Comparison of ENCODE assay signal across 19 cellular contexts in the genomic region with DNA sequence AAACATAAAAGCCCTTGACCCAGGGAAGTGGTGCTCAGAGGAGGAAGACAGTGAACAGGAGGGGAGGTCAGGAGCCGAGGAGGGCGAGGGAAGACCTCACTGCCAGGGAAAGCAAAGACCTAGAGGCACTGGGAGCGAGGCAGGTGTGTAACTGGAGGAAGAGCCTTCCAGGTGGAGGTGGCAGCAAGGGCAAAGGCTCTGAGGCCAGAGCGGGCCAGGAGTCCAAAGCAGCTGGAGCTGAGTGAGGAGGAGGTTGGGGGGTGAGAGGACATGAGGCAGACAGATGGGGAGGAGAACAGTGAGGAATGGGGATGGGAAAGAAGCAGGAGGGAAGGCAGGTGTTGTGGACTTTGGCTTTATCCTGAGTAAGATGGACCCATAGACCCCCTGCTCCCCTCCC. TPM values are rescaled to one million over a fixed set of nuclear protein-coding genes. Genes with fewer than 3 reads are reported as not detected.
DNase-seq lines count a peak whose midpoint lies in the region; FAIRE-seq and TF ChIP-seq lines count a peak whose summit lies in the region.
"Had no signal": no experiment of that assay in that cellular context is flagged by ENCODE, and none has a peak within 500 bp of the region (broad histone marks: within the 10 kb centered on the region; RNA-seq: fewer than 3 reads in every experiment).

No MANE protein-coding gene starts in this region.

- intact Hi-C loops in Calu3 (cut with micrococcal nuclease; ENCODE audit: unreplicated experiment) = no loop called here

- H3K79me2 ChIP-seq in astrocyte (ENCODE audit: insufficient read depth, low read length) (no peaks in the 10 kb centered on the region), H9 (ENCODE audit: insufficient read depth, low read length) (no peaks in the 10 kb centered on the region)

- H3K9me3 Mint-ChIP-seq in Calu3 (ENCODE audit: low read depth, unreplicated experiment) (no peaks in the 10 kb centered on the region), astrocyte (ENCODE audit: unreplicated experiment) (no peaks in the 10 kb centered on the region), H9 (no peaks in the 10 kb centered on the region)

- peak overlapping the region; percentile 80 for H3K23ac ChIP-seq in neuronal stem cell (ENCODE audit: low read depth, low read length, poor library complexity)
- no peak overlapping the region for H3K23ac ChIP-seq in H9 (ENCODE audit: insufficient read length, low read depth, low read length)

- H3K4me2 ChIP-seq in astrocyte (ENCODE audit: low read length) (no peak overlapping the region), neuronal stem cell (ENCODE audit: insufficient read depth, low read length, poor library complexity, severe bottlenecking) (no peak overlapping the region), H9 (ENCODE audit: insufficient read depth, insufficient read length, low read length) (no peak overlapping the region)

- H2BK12ac ChIP-seq in neuronal stem cell (ENCODE audit: low read length) = peak overlapping the region; percentile 82
- H2BK12ac ChIP-seq in H9 (ENCODE audit: insufficient read length, low read depth, low read length) = no peak overlapping the region

- H3K27ac ChIP-seq in HEK293 (ENCODE audit: extremely low read depth, low read depth, low read length) (no peak overlapping the region), astrocyte (ENCODE audit: low read depth, low read length) (no peak overlapping the region), neuronal stem cell (replicated peaks; ENCODE audit: low read length) (no peak overlapping the region), H9 (ENCODE audit: insufficient read length, low read depth, low read length) (no peak overlapping the region)
- H3K27ac ChIP-seq: C4-2B had no signal

- H3K4ac ChIP-seq in neuronal stem cell (ENCODE audit: low read length) = no peak overlapping the region
- no peak overlapping the region for H3K4ac ChIP-seq in H9 (ENCODE audit: low read depth, low read length)

- H3K36me3 Mint-ChIP-seq in Calu3 (ENCODE audit: insufficient read depth, unreplicated experiment) (peaks cover 4% of the 10 kb centered on the region), astrocyte (ENCODE audit: low read depth, unreplicated experiment) (no peaks in the 10 kb centered on the region), H9 (ENCODE audit: insufficient read depth in 1 of 3, low read depth in 3 of 3) (no peaks in the 10 kb centered on the region; a peak in 3 of 7 replicates)
- H3K36me3 Mint-ChIP-seq: CD4-positive, alpha-beta memory T cell had no signal

- H4K20me1 ChIP-seq in astrocyte (ENCODE audit: insufficient read depth, low read length) (no peaks in the 10 kb centered on the region), H9 (ENCODE audit: control insufficient read depth, insufficient read depth, insufficient read length) (no peaks in the 10 kb centered on the region)

- peak overlapping the region; percentile 18 for H3K27ac Mint-ChIP-seq in Calu3 (ENCODE audit: unreplicated experiment)
- peak overlapping the region; percentile 19 for H3K27ac Mint-ChIP-seq in astrocyte (ENCODE audit: unreplicated experiment)
- no peak overlapping the region for H3K27ac Mint-ChIP-seq in H9

- H3K36me3 ChIP-seq in HEK293 (ENCODE audit: control insufficient read depth in 2 of 2, insufficient read depth in 1 of 2, low read length in 2 of 2) (no peaks in the 10 kb centered on the region; a peak in 1 of 3 replicates), astrocyte (ENCODE audit: insufficient read depth, low read length) (no peaks in the 10 kb centered on the region), neuronal stem cell (replicated peaks in 1 of 2; ENCODE audit: control insufficient read depth in 2 of 2, insufficient read depth in 2 of 2, low read length in 2 of 2) (no peaks in the 10 kb centered on the region)
- H3K36me3 ChIP-seq: BE2C had no signal

- no peak overlapping the region for H2BK120ac ChIP-seq in neuronal stem cell (ENCODE audit: low read depth, low read length)
- H2BK120ac ChIP-seq in H9 (ENCODE audit: low read depth, low read length, poor library complexity, severe bottlenecking) = no peak overlapping the region

- peaks cover 6% of the 10 kb centered on the region for H3K4me1 ChIP-seq in HEK293 (ENCODE audit: control insufficient read depth, insufficient read depth, low read length)
- H3K4me1 ChIP-seq in astrocyte (ENCODE audit: insufficient read depth, low read length) = no peaks in the 10 kb centered on the region
- H3K4me1 ChIP-seq in neuronal stem cell (ENCODE audit: control insufficient read depth in 2 of 2, insufficient read depth in 1 of 2, low read depth in 1 of 2, low read length in 2 of 2) = peaks cover 0 to 5% of the 10 kb centered on the region in 2 donors
- no peaks in the 10 kb centered on the region for H3K4me1 ChIP-seq in H9 (ENCODE audit: insufficient read depth, low read length)
- H3K4me1 ChIP-seq: BE2C had no signal

- H2AFZ ChIP-seq in astrocyte (ENCODE audit: low read depth, low read length) (no peak overlapping the region), neuronal stem cell (ENCODE audit: low read length) (no peak overlapping the region), H9 (ENCODE audit: low read length) (no peak overlapping the region)

- H3K4me3 ChIP-seq in HEK293 (ENCODE audit: low read depth, low read length) (no peak overlapping the region), astrocyte (ENCODE audit: insufficient read depth, low read depth, low read length) (no peak overlapping the region), neuronal stem cell (ENCODE audit: low read length in 2 of 2) (peak overlapping the region in 1 of 2 donors; percentile 16)
- H3K4me3 ChIP-seq: GM12878 had no signal

- no peak overlapping the region for H2BK20ac ChIP-seq in H9 (ENCODE audit: low read depth, low read length, poor library complexity, severe bottlenecking)

- H4K5ac ChIP-seq in H9 (ENCODE audit: insufficient read length, low read depth, low read length) = no peak overlapping the region

- H2BK5ac ChIP-seq in neuronal stem cell (ENCODE audit: low read length) (no peak overlapping the region), H9 (ENCODE audit: insufficient read length, low read length) (no peak overlapping the region)

- no peak overlapping the region for H3T11ph ChIP-seq in H9 (ENCODE audit: low read length)

- H3K27me3 Mint-ChIP-seq in Calu3 (ENCODE audit: unreplicated experiment) (peaks cover 78% of the 10 kb centered on the region), astrocyte (ENCODE audit: low read depth, unreplicated experiment) (peaks cover 51% of the 10 kb centered on the region), H9 (ENCODE audit: low read depth) (peaks cover 25% of the 10 kb centered on the region)

- H2BK15ac ChIP-seq in neuronal stem cell (ENCODE audit: low read length) (no peak overlapping the region), H9 (ENCODE audit: low read depth, low read length) (no peak overlapping the region)

- DNase-seq in Calu3 = no peak
- no peak for DNase-seq in astrocyte (ENCODE audit: low read depth)
- no peak for DNase-seq in neuronal stem cell (ENCODE audit: low spot score)
- DNase-seq in amygdala (lab: John Stamatoyannopoulos, UW) = no peak
- DNase-seq in H9 = no peak
- DNase-seq in NOMO-1 (lab: John Stamatoyannopoulos, UW; ENCODE audit: unreplicated experiment in 2 of 2) = no peak
- DNase-seq: BE2C; CD4-positive, alpha-beta memory T cell; DMS79 had no signal

- H4K8ac ChIP-seq in neuronal stem cell (ENCODE audit: low read depth, low read length) (no peak overlapping the region), H9 (replicated peaks; ENCODE audit: insufficient read length, low read depth, low read length) (no peak overlapping the region)

- TF ChIP-seq CTCF in Calu3 (IDR thresholded peaks at IDR 0.05; ENCODE audit: unreplicated experiment) (no peak), HEK293 (tag by site-specific recombination; IDR thresholded peaks at IDR 0.05) (no peak), astrocyte (IDR thresholded peaks at IDR 0.05; ENCODE audit: insufficient read depth, low read depth, low read length) (no peak), H9 (conservative IDR thresholded peaks at IDR 0.05) (no peak)

- H3K4me1 Mint-ChIP-seq in Calu3 (ENCODE audit: low read depth, unreplicated experiment) (peaks cover 19% of the 10 kb centered on the region), astrocyte (ENCODE audit: low read depth, unreplicated experiment) (no peaks in the 10 kb centered on the region), H9 (peaks cover 4 to 6% of the 10 kb centered on the region in 2 experiments; a peak in 3 of 4 replicates)

- H4K91ac ChIP-seq in neuronal stem cell (ENCODE audit: low read depth, low read length, poor library complexity) (no peak overlapping the region), H9 (ENCODE audit: insufficient read length, low read depth, low read length) (no peak overlapping the region)

- H3K23me2 ChIP-seq in H9 (ENCODE audit: insufficient read length, low read depth, low read length, poor library complexity, severe bottlenecking) = peaks cover 8% of the 10 kb centered on the region

- peaks cover 4% of the 10 kb centered on the region for H3K27me3 ChIP-seq in astrocyte (ENCODE audit: insufficient read depth, low read length)
- peaks cover 0 to 15% (median 10%) of the 10 kb centered on the region in 3 experiments for H3K27me3 ChIP-seq in neuronal stem cell (ENCODE audit: control insufficient read depth in 3 of 3, insufficient read depth in 3 of 3, low read depth in 1 of 3, low read length in 3 of 3)
- H3K27me3 ChIP-seq in H9 (ENCODE audit: insufficient read depth, low read length) = no peaks in the 10 kb centered on the region

- no TSS peak for BruUV-seq in Calu3 (replicated peaks; lab: Mats Ljungman, UMichigan)

- WGBS in neuronal stem cell (ENCODE audit: extremely low coverage in 2 of 2, insufficient read length in 2 of 2, insufficient replicate concordance in 1 of 2), 2 donors = no CpG with 5 or more reads among the region's 4 CpGs
- no CpG with 5 or more reads among the region's 4 CpGs for WGBS in H9 (ENCODE audit: extremely low coverage, insufficient read length, low lambda C conversion rate)

- H3K9ac ChIP-seq in astrocyte (ENCODE audit: low read length) (no peak overlapping the region), neuronal stem cell (ENCODE audit: low read depth, low read length, poor library complexity) (no peak overlapping the region), H9 (ENCODE audit: extremely low read depth, insufficient read length, low read length) (no peak overlapping the region)

- POLR2A ChIA-PET in HEK293 (lab: Yijun Ruan, JAX) = interaction anchor here (0.6 to 2.5 kb wide), 3 partner anchors 10 to 143 kb away, joined by 4 to 11 read pairs (median 5); a partner anchor contains a TSS

- no peak overlapping the region for H3K56ac ChIP-seq in H9 (ENCODE audit: insufficient read length, low read depth, low read length)

- no peak for FAIRE-seq in astrocyte (lab: Jason Lieb, UNC)
- FAIRE-seq: A204.1, D721Med, GM12878, GM18507 had no signal

- no peak overlapping the region for H3K4me3 Mint-ChIP-seq in Calu3 (ENCODE audit: low read depth, unreplicated experiment)
- H3K4me3 Mint-ChIP-seq in astrocyte (ENCODE audit: unreplicated experiment) = no peak overlapping the region
- no peak overlapping the region; a peak in 1 of 5 replicates for H3K4me3 Mint-ChIP-seq in H9

- H3K79me1 ChIP-seq in neuronal stem cell (ENCODE audit: low read depth, low read length) = no peaks in the 10 kb centered on the region
- no peaks in the 10 kb centered on the region for H3K79me1 ChIP-seq in H9 (ENCODE audit: insufficient read depth, low read depth, low read length, poor library complexity, severe bottlenecking)

- no peak overlapping the region for H3K14ac ChIP-seq in neuronal stem cell (ENCODE audit: low read length)
- no peak overlapping the region; the same call in 1 of the 2 replicates for H3K14ac ChIP-seq in H9 (ENCODE audit: insufficient read depth, low read length)

- H3K18ac ChIP-seq in neuronal stem cell (ENCODE audit: low read length) (peak overlapping the region; percentile 17), H9 (ENCODE audit: insufficient read length, low read depth, low read length) (no peak overlapping the region)

- peak overlapping the region; percentile 94 for H2AK5ac ChIP-seq in neuronal stem cell (ENCODE audit: low read depth, low read length)
- H2AK5ac ChIP-seq in H9 (ENCODE audit: insufficient read length, low read length) = no peak overlapping the region

- CTCF ChIA-PET in Calu3 (lab: Charles Lee) (interaction anchor here (1.4 kb wide), 1 partner anchor 26 kb away, joined by 8 read pairs; no protein-coding TSS in a partner anchor), HEK293 (lab: Yijun Ruan, JAX) (interaction anchor here (0.6 to 1.6 kb wide), 3 partner anchors 12 to 33 kb away, joined by 3 to 6 read pairs (median 5); no protein-coding TSS in a partner anchor)

- H3K9me3 ChIP-seq in HEK293 (ENCODE audit: control insufficient read depth, insufficient read depth, low read depth, low read length) (no peaks in the 10 kb centered on the region), astrocyte (ENCODE audit: insufficient read depth, low read depth, low read length) (no peaks in the 10 kb centered on the region), neuronal stem cell (replicated peaks in 1 of 2; ENCODE audit: control insufficient read depth in 2 of 2, insufficient read depth in 1 of 2, low read depth in 1 of 2, low read length in 2 of 2) (peaks cover 0 to 3% of the 10 kb centered on the region in 2 donors), H9 (ENCODE audit: control insufficient read depth, low read depth, low read length) (no peaks in the 10 kb centered on the region)
- H3K9me3 ChIP-seq: BE2C had no signal

RNA-seq across cellular contexts. Expression of a gene that starts 3.7 kb away (rescaled TPM):
- total RNA-seq in Calu3 (2022) (not detected in 2 replicates), astrocyte (0.18 TPM in 1 of 2 replicates, not detected in the other), H9 (2021) (3.0 and 4.3 TPM in 2 replicates)
- polyA plus RNA-seq in neuronal stem cell (2013, experiment 1 of 2) = 0.53 TPM
- polyA plus RNA-seq in neuronal stem cell (2013, experiment 2 of 2) = 0.57 TPM
- total RNA-seq: G401, GM12878, H4, HT-29 had no signal
- polyA plus RNA-seq: CD4-positive, alpha-beta memory T cell; IgD-negative memory B cell had no signal

RNA-seq across cellular contexts. Expression of a gene that starts 21.9 kb away (rescaled TPM):
- total RNA-seq in Calu3 (2022) = 488 and 497 TPM in 2 replicates
- total RNA-seq in astrocyte = 326 and 344 TPM in 2 replicates
- 708 TPM for polyA plus RNA-seq in neuronal stem cell (2013, experiment 1 of 2)
- polyA plus RNA-seq in neuronal stem cell (2013, experiment 2 of 2) = 694 TPM
- 422 and 432 TPM in 2 replicates for total RNA-seq in H9 (2021)

RNA-seq across cellular contexts. Expression of a gene that starts 28.4 kb away (rescaled TPM):
- total RNA-seq in Calu3 (2022) (1.3 TPM in 1 of 2 replicates, not detected in the other), astrocyte (0.45 TPM in 1 of 2 replicates, not detected in the other), H9 (2021) (1.5 and 1.9 TPM in 2 replicates)
- 2.1 TPM for polyA plus RNA-seq in neuronal stem cell (2013, experiment 1 of 2)
- 1.9 TPM for polyA plus RNA-seq in neuronal stem cell (2013, experiment 2 of 2)
- total RNA-seq: G401 had no signal

RNA-seq across cellular contexts. Expression of a gene that starts 34.4 kb away (rescaled TPM):
- total RNA-seq in Calu3 (2022) = not detected in 2 replicates
- total RNA-seq in astrocyte = not detected in 2 replicates
- polyA plus RNA-seq in neuronal stem cell (2013, experiment 1 of 2) = not detected
- polyA plus RNA-seq in neuronal stem cell (2013, experiment 2 of 2) = not detected
- total RNA-seq in H9 (2021) = 0.13 TPM in 1 of 2 replicates, not detected in the other
- total RNA-seq: H4, HT-29 had no signal

RNA-seq across cellular contexts. Expression of a gene that starts 41.1 kb away (rescaled TPM):
- total RNA-seq in Calu3 (2022) (148 and 162 TPM in 2 replicates), astrocyte (102 and 106 TPM in 2 replicates), H9 (2021) (83.3 and 85.8 TPM in 2 replicates)
- 39.0 TPM for polyA plus RNA-seq in neuronal stem cell (2013, experiment 1 of 2)
- polyA plus RNA-seq in neuronal stem cell (2013, experiment 2 of 2) = 39.4 TPM

Comparison
In these comparisons a context has a peak if more than half of its experiments do, and no peak if none do; other contexts are left out.
1. H3K27ac Mint-ChIP-seq: peak in Calu3 (single experiment) and astrocyte (single experiment); none in H9 (0 of 3).